24 cellular contexts compared by ENCODE assay signal in the genomic region with DNA sequence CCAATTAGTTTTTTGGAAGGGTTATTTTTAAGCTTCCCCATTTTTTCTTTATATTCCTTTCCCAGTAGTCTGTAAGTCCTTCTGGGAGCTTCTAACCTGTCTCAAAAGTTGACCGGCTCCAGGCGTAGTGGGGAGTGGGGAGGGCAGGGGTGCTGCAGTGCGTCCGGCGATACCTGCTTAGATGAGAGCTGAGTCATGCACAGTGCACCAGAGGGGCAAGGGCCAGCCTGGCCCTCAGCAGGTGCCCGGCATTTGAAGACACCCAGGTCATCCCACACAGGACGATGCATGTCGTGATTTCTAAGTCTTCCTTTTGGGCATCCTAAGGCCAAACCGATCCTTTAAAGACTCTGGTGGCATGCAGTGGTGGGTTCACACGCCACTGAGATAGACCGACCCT.
"Had no signal": no experiment of that assay in that cellular context is flagged by ENCODE, and none has a peak within 500 bp of the region (broad histone marks: within the 10 kb centered on the region; RNA-seq: fewer than 3 reads in every experiment).

No MANE protein-coding gene starts in this region.

- H3K4me1 Mint-ChIP-seq: nephron; stimulated activated naive B cell treated with anti-CD40 and anti-IgM and Interleukin-4, amounts not matched to agents 10 μg/mL and 1 μg/mL and 100 μg/mL, for 72 hours; stimulated activated naive CD8-positive, alpha-beta T cell treated with anti-CD3 and anti-CD28 coated beads, Interleukin-15, amount 100 ng/mL, for 72 hours had no signal

- H3K4me3 ChIP-seq: dorsolateral prefrontal cortex, gastrocnemius medialis, hepatocyte, left lung, neural progenitor cell, ovary, suprapubic skin, transverse colon, upper lobe of right lung, uterus had no signal

- H3K36me3 ChIP-seq: gastrocnemius medialis, left lung, neural progenitor cell, ovary, suprapubic skin, transverse colon, upper lobe of right lung, uterus had no signal

- H3K27ac Mint-ChIP-seq: nephron; neural progenitor cell; stimulated activated naive B cell treated with anti-CD40 and anti-IgM and Interleukin-4, amounts not matched to agents 10 μg/mL and 1 μg/mL and 100 μg/mL, for 72 hours; stimulated activated naive CD8-positive, alpha-beta T cell treated with anti-CD3 and anti-CD28 coated beads, Interleukin-15, amount 100 ng/mL, for 72 hours had no signal

- H3K9me3 Mint-ChIP-seq: naive thymus-derived CD4-positive, alpha-beta T cell; nephron; stimulated activated naive CD8-positive, alpha-beta T cell treated with anti-CD3 and anti-CD28 coated beads, Interleukin-15, amount 100 ng/mL, for 72 hours had no signal

- H3K27me3 ChIP-seq: gastrocnemius medialis, hepatocyte, left lung, neural progenitor cell, ovary, suprapubic skin, transverse colon, upper lobe of right lung, uterus had no signal

- H3K27me3 Mint-ChIP-seq: naive thymus-derived CD4-positive, alpha-beta T cell; stimulated activated naive CD8-positive, alpha-beta T cell treated with anti-CD3 and anti-CD28 coated beads, Interleukin-15, amount 100 ng/mL, for 72 hours had no signal

- H3K36me3 Mint-ChIP-seq: naive thymus-derived CD4-positive, alpha-beta T cell; neural progenitor cell; stimulated activated naive B cell treated with anti-CD40 and anti-IgM and Interleukin-4, amounts not matched to agents 10 μg/mL and 1 μg/mL and 100 μg/mL, for 72 hours had no signal

- DNase-seq: effector CD4-positive, alpha-beta T cell; foreskin fibroblast; gastrocnemius medialis; left cardiac atrium; mesenchymal stem cell; midbrain; naive thymus-derived CD4-positive, alpha-beta T cell; nucleus accumbens; ovary; stimulated activated CD4-positive, alpha-beta T cell treated with anti-CD3 and anti-CD28 coated beads, Interleukin-15, amount 100 ng/mL, for 24 hours; stimulated activated CD4-positive, alpha-beta T cell treated with anti-CD3 and anti-CD28 coated beads, Interleukin-2, amount 100 ng/mL, for 48 hours; stimulated activated naive B cell treated with anti-CD40 and anti-IgM and Interleukin-4, amounts not matched to agents 10 μg/mL and 1 μg/mL and 100 μg/mL, for 72 hours; stimulated activated naive CD8-positive, alpha-beta T cell treated with anti-CD3 and anti-CD28 coated beads, Interleukin-15, amount 100 ng/mL, for 72 hours; transverse colon; uterus had no signal

- H3K4me3 Mint-ChIP-seq: naive thymus-derived CD4-positive, alpha-beta T cell; nephron; neural progenitor cell; stimulated activated naive B cell treated with anti-CD40 and anti-IgM and Interleukin-4, amounts not matched to agents 10 μg/mL and 1 μg/mL and 100 μg/mL, for 72 hours; stimulated activated naive CD8-positive, alpha-beta T cell treated with anti-CD3 and anti-CD28 coated beads, Interleukin-15, amount 100 ng/mL, for 72 hours had no signal

- ATAC-seq: esophagus mucosa; gastrocnemius medialis; left cardiac atrium; left lung; naive thymus-derived CD4-positive, alpha-beta T cell; sciatic nerve; stimulated activated naive B cell treated with anti-CD40 and anti-IgM and Interleukin-4, amounts not matched to agents 10 μg/mL and 1 μg/mL and 100 μg/mL, for 72 hours; stimulated activated naive CD8-positive, alpha-beta T cell treated with anti-CD3 and anti-CD28 coated beads, Interleukin-15, amount 100 ng/mL, for 72 hours; upper lobe of right lung had no signal
